In genomic region chr20:17655865-17656489, GRCh38 we compare ENCODE assay signal across 1 cellular context.
TF ChIP-seq lines count a peak whose summit lies in the region.

No MANE protein-coding gene starts in this region.

TF ChIP-seq in endothelial cell of umbilical vein, 7 proteins besides CTCF, POLR2A, EP300 and RAD21 (continued from another document):
- no peak for TF ChIP-seq FOS (IDR thresholded peaks at IDR 0.05; ENCODE audit: borderline replicate concordance, insufficient read depth, low read length)
